ENCODE assay signal across 8 cellular contexts in genomic region chr19:2151339-2152229, GRCh38. TPM values are rescaled to one million over a fixed set of nuclear protein-coding genes. Genes with fewer than 3 reads are reported as not detected.
A peak's percentile ranks its signal among the peaks of the same experiment; 100 is the strongest.
DNase-seq lines count a peak whose midpoint lies in the region; ATAC-seq, FAIRE-seq and TF ChIP-seq lines count a peak whose summit lies in the region.

AP3D1 (minus strand) TSS chr19:2151566; CDS start chr19:2151334, 232 bp downstream.

- no peak for TF ChIP-seq CTCF in choroid plexus epithelial cell (conservative IDR thresholded peaks at IDR 0.05; ENCODE audit: low read depth, low read length)
- TF ChIP-seq CTCF in kidney (IDR thresholded peaks at IDR 0.05; ENCODE audit: borderline replicate concordance, extremely low read depth, insufficient read depth), result no peak

- peak; percentile 85 for ATAC-seq in HG03442 (IDR thresholded peaks at IDR 0.05; ENCODE audit: unreplicated experiment)
- peak; percentile 90 for ATAC-seq in activated CD4-positive, alpha-beta T cell treated with anti-CD3 and anti-CD28 coated beads for 36 hours

- peak within 1 kb of the TSS; percentile 80 to 87 for H3K27ac ChIP-seq in kidney (ENCODE audit: low read depth in 2 of 2, low read length in 2 of 2)

- peak within 1 kb of the TSS; percentile 90 to 97 for H3K9ac ChIP-seq in kidney (ENCODE audit: low read length in 2 of 2)

- peaks cover 7 to 21% of the 10 kb centered on the region in 2 donors for H3K4me1 ChIP-seq in kidney (ENCODE audit: control insufficient read depth in 1 of 2, insufficient read depth in 1 of 2, low read depth in 1 of 2, low read length in 2 of 2)

- POLR2A ChIA-PET in activated CD4-positive, alpha-beta T cell treated with anti-CD3 and anti-CD28 coated beads for 36 hours (lab: Charles Lee), result interaction anchor here (0.5 to 0.8 kb wide), 3 partner anchors 39 to 86 kb away, joined by 3 read pairs; partner anchors contain the start of gene MOB3A

- no peaks in the 10 kb centered on the region for H3K27me3 Mint-ChIP-seq in activated CD4-positive, alpha-beta T cell treated with anti-CD3 and anti-CD28 coated beads for 36 hours

- peak; percentile 99 for DNase-seq in Ammon's horn (ENCODE audit: low spot score)
- peak; percentile 100 for DNase-seq in GM19238 (ENCODE audit: insufficient read length, low spot score)
- DNase-seq in NCI-H524 (lab: John Stamatoyannopoulos, UW), result peak; percentile 99 to 100
- DNase-seq in activated CD4-positive, alpha-beta T cell treated with anti-CD3 and anti-CD28 coated beads for 36 hours, result peak; percentile 100
- peak; percentile 100 for DNase-seq in choroid plexus epithelial cell (ENCODE audit: low read depth)
- peak; percentile 100 for DNase-seq in kidney
- DNase-seq in stimulated activated CD4-positive, alpha-beta T cell treated with anti-CD3 and anti-CD28 coated beads, Interleukin-15, amount 100 ng/mL, for 24 hours, result peak; percentile 100

- peak; percentile 99 for FAIRE-seq in kidney (lab: Jason Lieb, UNC)

- H3K4me3 ChIP-seq in choroid plexus epithelial cell (ENCODE audit: low read depth, low read length) (peak within 1 kb of the TSS; percentile 89), kidney (ENCODE audit: low read length in 2 of 2) (peak within 1 kb of the TSS; percentile 86 to 88)

- H3K4me3 Mint-ChIP-seq in activated CD4-positive, alpha-beta T cell treated with anti-CD3 and anti-CD28 coated beads for 36 hours, result peak within 1 kb of the TSS; percentile 81

- peaks cover 14% of the 10 kb centered on the region for H3K36me3 Mint-ChIP-seq in activated CD4-positive, alpha-beta T cell treated with anti-CD3 and anti-CD28 coated beads for 36 hours (ENCODE audit: low read depth)

- peak within 1 kb of the TSS; percentile 89 for H3K27ac Mint-ChIP-seq in activated CD4-positive, alpha-beta T cell treated with anti-CD3 and anti-CD28 coated beads for 36 hours

- no peaks in the 10 kb centered on the region for H3K9me3 Mint-ChIP-seq in activated CD4-positive, alpha-beta T cell treated with anti-CD3 and anti-CD28 coated beads for 36 hours (ENCODE audit: low read depth)

- CTCF ChIA-PET in activated CD4-positive, alpha-beta T cell treated with anti-CD3 and anti-CD28 coated beads for 36 hours (lab: Charles Lee), result interaction anchor here (0.6 to 0.9 kb wide), 6 partner anchors 83 to 552 kb away, joined by 3 to 4 read pairs (median 3); no protein-coding TSS in a partner anchor

- H3K4me1 Mint-ChIP-seq in activated CD4-positive, alpha-beta T cell treated with anti-CD3 and anti-CD28 coated beads for 36 hours, result peaks cover 42% of the 10 kb centered on the region

- no peaks in the 10 kb centered on the region for H3K9me3 ChIP-seq in kidney (ENCODE audit: control insufficient read depth in 1 of 2, low read length in 2 of 2)

- intact Hi-C loops in activated CD4-positive, alpha-beta T cell treated with anti-CD3 and anti-CD28 coated beads for 36 hours (cut with DNase I, micrococcal nuclease), result loop anchor here (1.0 to 10.0 kb wide), 18 partner anchors 12 to 463 kb away; partner anchors contain the start of genes IZUMO4 (in 2 of the 2), MOB3A (in 2 of the 2), PLEKHJ1 (in 2 of the 2) and SF3A2 (in 2 of the 2)
- intact Hi-C loops in kidney (cut with DNase I), result loop anchor here (10.0 kb wide), 1 partner anchor 163 kb away; no protein-coding TSS in a partner anchor

- no peaks in the 10 kb centered on the region for H3K36me3 ChIP-seq in kidney (ENCODE audit: control insufficient read depth in 1 of 2, insufficient read depth in 2 of 2, low read length in 2 of 2)

RNA-seq across cellular contexts. Expression of gene AP3D1, which starts in this region (rescaled TPM):
- 100 to 1,000 TPM in 1 of 2 experiments, 10 to 100 TPM in 1; 82.7 to 105 TPM for total RNA-seq in activated CD4-positive, alpha-beta T cell treated with anti-CD3 and anti-CD28 coated beads for 36 hours
- 125 TPM for total RNA-seq in kidney
- 68.4 TPM for polyA plus RNA-seq in kidney (ENCODE audit: insufficient read depth, low read depth, low replicate concordance)

Comparison
In these comparisons a context has a peak if more than half of its experiments do, and no peak if none do; other contexts are left out.
1. Peak in every context shown above with its lines: DNase-seq, ATAC-seq, H3K4me3 ChIP-seq and H3K27ac ChIP-seq.